11 cellular contexts compared by ENCODE assay signal in the genomic region with DNA sequence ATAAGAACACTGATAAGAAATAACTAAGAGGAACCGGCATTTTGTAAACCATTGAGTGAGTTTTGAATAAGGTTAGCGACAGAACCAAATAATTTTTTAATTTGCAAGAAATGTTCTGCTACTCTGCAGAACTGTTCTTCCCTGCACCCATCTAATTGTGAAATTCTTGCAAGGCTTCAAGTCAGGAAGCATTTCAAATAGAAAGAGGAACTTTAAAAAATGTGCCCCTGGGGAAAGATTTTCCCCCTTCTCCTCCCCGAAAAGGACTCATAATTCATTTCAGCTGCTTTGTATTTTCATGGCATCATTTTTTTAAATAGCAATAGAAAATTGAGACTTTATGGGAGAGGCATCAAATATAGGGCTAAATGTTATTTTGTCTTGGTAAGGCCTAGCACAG.
DNase-seq lines count a peak whose midpoint lies in the region; ATAC-seq and TF ChIP-seq lines count a peak whose summit lies in the region.
"Had no signal": no experiment of that assay in that cellular context is flagged by ENCODE, and none has a peak within 500 bp of the region (broad histone marks: within the 10 kb centered on the region; RNA-seq: fewer than 3 reads in every experiment).

No MANE protein-coding gene starts in this region.

- H3K27ac ChIP-seq in MM.1S (ENCODE audit: low read length) (peak overlapping the region; percentile 85), esophagus muscularis mucosa (replicated peaks in 1 of 4) (peak overlapping the region in 2 of 4 donors; percentile 28 to 40)
- H3K27ac ChIP-seq: RWPE1 had no signal

- H3K9me3 Mint-ChIP-seq in activated B cell treated with CpG ODN at 0.5 μM for 24 hours (no peaks in the 10 kb centered on the region), memory B cell (peaks cover 3% of the 10 kb centered on the region)

- 60% methylated on average over 3 of the region's 3 CpGs for WGBS in esophagus muscularis mucosa

- H3K4me3 Mint-ChIP-seq in activated B cell treated with CpG ODN at 0.5 μM for 24 hours (peak overlapping the region; percentile 78), memory B cell (peak overlapping the region; percentile 44)
- H3K4me3 Mint-ChIP-seq: activated T-cell treated with anti-CD3 and anti-CD28 coated beads, Interleukin-2, amount 50 U/mL, for 24 hours had no signal

- TF ChIP-seq POLR2A in esophagus muscularis mucosa (IDR thresholded peaks at IDR 0.05; ENCODE audit: low read depth), result no peak

- H3K27ac Mint-ChIP-seq in activated B cell treated with CpG ODN at 0.5 μM for 24 hours (peak overlapping the region; percentile 99), memory B cell (peak overlapping the region; percentile 99)
- H3K27ac Mint-ChIP-seq: activated T-cell treated with anti-CD3 and anti-CD28 coated beads, Interleukin-2, amount 50 U/mL, for 24 hours had no signal

- H3K36me3 ChIP-seq in MM.1S (replicated peaks; ENCODE audit: insufficient read depth, low read length) (no peaks in the 10 kb centered on the region), esophagus muscularis mucosa (no peaks in the 10 kb centered on the region)

- no peaks in the 10 kb centered on the region for H3K27me3 ChIP-seq in MM.1S (replicated peaks; ENCODE audit: insufficient read depth, low read length)
- H3K27me3 ChIP-seq in esophagus muscularis mucosa, result no peaks in the 10 kb centered on the region

- no peaks in the 10 kb centered on the region for H3K79me2 ChIP-seq in MM.1S (ENCODE audit: low read length)

- peak overlapping the region; percentile 57; the same call in 1 of the 2 replicates for H3K9ac ChIP-seq in MM.1S (ENCODE audit: low read length)

- peaks cover 41% of the 10 kb centered on the region for H3K4me1 ChIP-seq in MM.1S (ENCODE audit: low read length)
- H3K4me1 ChIP-seq in esophagus muscularis mucosa, result peaks cover 0 to 5% (median 0%) of the 10 kb centered on the region in 4 donors

- CTCF ChIA-PET in activated B cell treated with CpG ODN at 0.5 μM for 24 hours (lab: Charles Lee), result interaction anchor here (0.7 to 2.9 kb wide), 4 partner anchors 18 to 424 kb away, joined by 3 to 9 read pairs (median 4); no protein-coding TSS in a partner anchor

- H3K27me3 Mint-ChIP-seq in activated B cell treated with CpG ODN at 0.5 μM for 24 hours (no peaks in the 10 kb centered on the region), memory B cell (no peaks in the 10 kb centered on the region)
- H3K27me3 Mint-ChIP-seq: activated T-cell treated with anti-CD3 and anti-CD28 coated beads, Interleukin-2, amount 50 U/mL, for 24 hours had no signal

- no peak for TF ChIP-seq EP300 in esophagus muscularis mucosa (IDR thresholded peaks at IDR 0.05)

- TF ChIP-seq CTCF in MM.1S (IDR thresholded peaks at IDR 0.05; ENCODE audit: low read length) (no peak), activated B cell treated with CpG ODN at 0.5 μM for 24 hours (IDR thresholded peaks at IDR 0.05) (no peak), esophagus muscularis mucosa (IDR thresholded peaks at IDR 0.05) (no peak)

- H3K9me3 ChIP-seq in MM.1S (replicated peaks; ENCODE audit: insufficient read depth, low read length) (no peaks in the 10 kb centered on the region), esophagus muscularis mucosa (peaks cover 0 to 2% (median 0%) of the 10 kb centered on the region in 4 donors)

- H3K36me3 Mint-ChIP-seq in activated B cell treated with CpG ODN at 0.5 μM for 24 hours (ENCODE audit: low read depth) (no peaks in the 10 kb centered on the region), memory B cell (peaks cover 6% of the 10 kb centered on the region)

- H3K4me1 Mint-ChIP-seq in activated B cell treated with CpG ODN at 0.5 μM for 24 hours (peaks cover 72% of the 10 kb centered on the region), memory B cell (peaks cover 36% of the 10 kb centered on the region)

- peak overlapping the region; percentile 6; the same call in 1 of the 2 replicates for H2AFZ ChIP-seq in MM.1S (ENCODE audit: low read length)

- POLR2A ChIA-PET in activated B cell treated with CpG ODN at 0.5 μM for 24 hours (lab: Charles Lee), result interaction anchor here (0.5 to 4.9 kb wide), 11 partner anchors 35 to 507 kb away, joined by 3 to 50 read pairs (median 5); no protein-coding TSS in a partner anchor

- H3K9me2 ChIP-seq in MM.1S (replicated peaks; ENCODE audit: insufficient read depth, low read length), result no peaks in the 10 kb centered on the region

- peak; percentile 85 to 87 for DNase-seq in AML-193 (lab: John Stamatoyannopoulos, UW)
- no peak for DNase-seq in MM.1S
- DNase-seq in activated B cell treated with CpG ODN at 0.5 μM for 24 hours, result no peak
- DNase-seq in memory B cell (ENCODE audit: low spot score in 2 of 2), result peak in 1 of 2 donors; percentile 21
- no peak for DNase-seq in esophagus muscularis mucosa (ENCODE audit: extremely low spot score)
- DNase-seq: activated T-cell treated with anti-CD3 and anti-CD28 coated beads, Interleukin-2, amount 50 U/mL, for 24 hours; EL had no signal

- intact Hi-C loops in activated B cell treated with CpG ODN at 0.5 μM for 24 hours (cut with micrococcal nuclease) (loop anchor here (2.0 to 5.0 kb wide), 4 partner anchors 67 to 318 kb away; no protein-coding TSS in a partner anchor), esophagus muscularis mucosa (cut with DNase I) (no loop called here)

- peak overlapping the region; percentile 80 for H3K4me2 ChIP-seq in MM.1S (ENCODE audit: low read depth, low read length)

- H3K4me3 ChIP-seq in MM.1S (ENCODE audit: low read length) (no peak overlapping the region; the same call in 1 of the 2 replicates), esophagus muscularis mucosa (no peak overlapping the region)

- peaks cover 39% of the 10 kb centered on the region for H3F3A ChIP-seq in MM.1S (ENCODE audit: insufficient read depth, low read length)

- H4K20me1 ChIP-seq in MM.1S (ENCODE audit: insufficient read depth, low read length), result no peaks in the 10 kb centered on the region

- ATAC-seq in activated B cell treated with CpG ODN at 0.5 μM for 24 hours (ENCODE audit: low read depth) (no peak), memory B cell (ENCODE audit: low read depth) (no peak), HG02678 (IDR thresholded peaks at IDR 0.05; ENCODE audit: unreplicated experiment) (no peak), GM19023 (IDR thresholded peaks at IDR 0.05; ENCODE audit: unreplicated experiment) (no peak), GM18517 (IDR thresholded peaks at IDR 0.05; ENCODE audit: unreplicated experiment) (no peak)

Comparison
In these comparisons a context has a peak if more than half of its experiments do, and no peak if none do; other contexts are left out.
1. DNase-seq: peak in AML-193 (2 of 2); none in MM.1S (single experiment), activated B cell treated with CpG ODN at 0.5 μM for 24 hours (single experiment) and esophagus muscularis mucosa (single experiment).